In genomic region chr1:246805135-246805716, GRCh38 we compare ENCODE assay signal across 15 cellular contexts.
"Had no signal": no experiment of that assay in that cellular context is flagged by ENCODE, and none has a peak within 500 bp of the region (broad histone marks: within the 10 kb centered on the region; RNA-seq: fewer than 3 reads in every experiment).

No MANE protein-coding gene starts in this region.

- H3K9me3 Mint-ChIP-seq: activated CD4-positive, alpha-beta T cell treated with anti-CD3 and anti-CD28 coated beads, Interleukin-2, amount 10 ng/mL, durations not matched to agents 7 days and 5 days had no signal

- DNase-seq: activated CD4-positive, alpha-beta T cell treated with anti-CD3 and anti-CD28 coated beads, Interleukin-2, amount 10 ng/mL, durations not matched to agents 7 days and 5 days; activated CD8-positive, alpha-beta memory T cell treated with anti-CD3 and anti-CD28 coated beads, Interleukin-2, amount 50 U/mL, for 4 hours; activated CD8-positive, alpha-beta T cell treated with anti-CD3 and anti-CD28 coated beads, Interleukin-2, amount 10 ng/mL, durations not matched to agents 7 days and 5 days; activated effector memory CD4-positive, alpha-beta T cell treated with anti-CD3 and anti-CD28 coated beads, Interleukin-2, amount 50 U/mL, for 16 hours; activated naive CD4-positive, alpha-beta T cell treated with anti-CD3 and anti-CD28 coated beads, Interleukin-2, amount 50 U/mL, for 16 hours; activated T-cell treated with anti-CD3 and anti-CD28 coated beads, Interleukin-2, amount 50 U/mL, for 48 hours; aorta; brain microvascular endothelial cell; central memory CD4-positive, alpha-beta T cell; dorsolateral prefrontal cortex; foreskin keratinocyte; stimulated activated CD4-positive, alpha-beta T cell treated with anti-CD3 and anti-CD28 coated beads, Interleukin-2, amount 100 ng/mL, for 24 hours; stimulated activated naive CD4-positive, alpha-beta T cell treated with Interleukin-2 at 50 U/mL for 16 hours; thyroid gland had no signal

- H3K27ac Mint-ChIP-seq: activated CD4-positive, alpha-beta T cell treated with anti-CD3 and anti-CD28 coated beads, Interleukin-2, amount 10 ng/mL, durations not matched to agents 7 days and 5 days; activated CD8-positive, alpha-beta T cell treated with anti-CD3 and anti-CD28 coated beads, Interleukin-2, amount 10 ng/mL, durations not matched to agents 7 days and 5 days had no signal

- H3K27me3 Mint-ChIP-seq: activated CD4-positive, alpha-beta T cell treated with anti-CD3 and anti-CD28 coated beads, Interleukin-2, amount 10 ng/mL, durations not matched to agents 7 days and 5 days had no signal

- ATAC-seq: activated CD4-positive, CD25-positive, alpha-beta regulatory T cell treated with anti-CD3 and anti-CD28 coated beads, Interleukin-2, amount 50 U/mL, for 24 hours; activated CD8-positive, alpha-beta T cell treated with anti-CD3 and anti-CD28 coated beads, Interleukin-2, amount 10 ng/mL, durations not matched to agents 7 days and 5 days; foreskin keratinocyte had no signal

- H3K4me1 Mint-ChIP-seq: activated CD4-positive, alpha-beta T cell treated with anti-CD3 and anti-CD28 coated beads, Interleukin-2, amount 10 ng/mL, durations not matched to agents 7 days and 5 days had no signal

- H3K4me3 Mint-ChIP-seq: activated CD4-positive, alpha-beta T cell treated with anti-CD3 and anti-CD28 coated beads, Interleukin-2, amount 10 ng/mL, durations not matched to agents 7 days and 5 days; activated CD8-positive, alpha-beta T cell treated with anti-CD3 and anti-CD28 coated beads, Interleukin-2, amount 10 ng/mL, durations not matched to agents 7 days and 5 days had no signal
